ENCODE assay signal across 20 cellular contexts in genomic region chr3:3189961-3190360, GRCh38. TPM values are rescaled to one million over a fixed set of nuclear protein-coding genes. Genes with fewer than 3 reads are reported as not detected.
A peak's percentile ranks its signal among the peaks of the same experiment; 100 is the strongest.
DNase-seq lines count a peak whose midpoint lies in the region; ATAC-seq, FAIRE-seq and TF ChIP-seq lines count a peak whose summit lies in the region.
"Had no signal": no experiment of that assay in that cellular context is flagged by ENCODE, and none has a peak within 500 bp of the region (broad histone marks: within the 10 kb centered on the region; RNA-seq: fewer than 3 reads in every experiment).

No MANE protein-coding gene starts in this region.

- H3K4me1 Mint-ChIP-seq in CD8-positive, alpha-beta memory T cell = peaks cover 36 to 50% (median 42%) of the 10 kb centered on the region in 3 donors
- peaks cover 47 to 49% (median 49%) of the 10 kb centered on the region in 3 donors for H3K4me1 Mint-ChIP-seq in T-cell
- no peaks in the 10 kb centered on the region for H3K4me1 Mint-ChIP-seq in endothelial cell (ENCODE audit: unreplicated experiment)
- peaks cover 20 to 43% (median 42%) of the 10 kb centered on the region in 4 donors for H3K4me1 Mint-ChIP-seq in naive thymus-derived CD8-positive, alpha-beta T cell

- no peaks in the 10 kb centered on the region for H3K36me3 ChIP-seq in CD8-positive, alpha-beta memory T cell (ENCODE audit: insufficient read depth, low read length)
- H3K36me3 ChIP-seq in right lobe of liver = no peaks in the 10 kb centered on the region
- H3K36me3 ChIP-seq in small intestine (ENCODE audit: control insufficient read depth in 2 of 2, insufficient read depth in 2 of 2, low read length in 2 of 2) = no peaks in the 10 kb centered on the region

- peaks cover 37% of the 10 kb centered on the region for H3K4me1 ChIP-seq in CD8-positive, alpha-beta memory T cell (ENCODE audit: insufficient read depth, low read length)
- H3K4me1 ChIP-seq in right lobe of liver = no peaks in the 10 kb centered on the region
- H3K4me1 ChIP-seq in small intestine (ENCODE audit: control insufficient read depth in 2 of 2, insufficient read depth in 1 of 2, low read depth in 1 of 2, low read length in 1 of 2) = no peaks in the 10 kb centered on the region

- peak overlapping the region in 7 of 8 donors; percentile 1 to 81 (median 48) for H3K27ac Mint-ChIP-seq in CD8-positive, alpha-beta memory T cell
- H3K27ac Mint-ChIP-seq in T-cell = peak overlapping the region; percentile 89 to 91
- H3K27ac Mint-ChIP-seq in endothelial cell (ENCODE audit: unreplicated experiment) = no peak overlapping the region
- H3K27ac Mint-ChIP-seq in naive thymus-derived CD8-positive, alpha-beta T cell = peak overlapping the region in 8 of 10 donors; percentile 10 to 86 (median 69)

- peak overlapping the region in 1 of 7 donors; percentile 15 for H3K4me3 Mint-ChIP-seq in CD8-positive, alpha-beta memory T cell
- H3K4me3 Mint-ChIP-seq in T-cell = peak overlapping the region in 1 of 3 donors; percentile 23
- peak overlapping the region; percentile 15 for H3K4me3 Mint-ChIP-seq in endothelial cell (ENCODE audit: unreplicated experiment)
- peak overlapping the region in 1 of 10 donors; percentile 22 for H3K4me3 Mint-ChIP-seq in naive thymus-derived CD8-positive, alpha-beta T cell
- H3K4me3 Mint-ChIP-seq: CD4-positive, CD25-positive, alpha-beta regulatory T cell had no signal

- H3K4me3 ChIP-seq in CD8-positive, alpha-beta memory T cell (ENCODE audit: low read length) = no peak overlapping the region
- H3K4me3 ChIP-seq in right lobe of liver (no peak overlapping the region), small intestine (ENCODE audit: low read depth in 1 of 2, low read length in 2 of 2) (no peak overlapping the region)

- CTCF ChIA-PET in CD8-positive, alpha-beta memory T cell (lab: Charles Lee) = interaction anchor here (1.0 to 1.9 kb wide), 3 partner anchors 8 to 12 kb away, joined by 3 to 4 read pairs (median 3); partner anchors contain the start of gene CRBN
- CTCF ChIA-PET in T-cell (lab: Charles Lee) = interaction anchor here in 1 of 2 donors (0.6 kb wide), 1 partner anchor 432 kb away, joined by 3 read pairs; no protein-coding TSS in a partner anchor

- no peak for FAIRE-seq in small intestine (lab: Jason Lieb, UNC)
- FAIRE-seq: GM18507, GM19239, H54 had no signal

- H3K9me3 Mint-ChIP-seq in CD8-positive, alpha-beta memory T cell = peaks cover 9 to 17% (median 13%) of the 10 kb centered on the region in 5 donors
- H3K9me3 Mint-ChIP-seq in T-cell (peaks cover 11 to 15% (median 15%) of the 10 kb centered on the region in 3 donors), endothelial cell (ENCODE audit: unreplicated experiment) (peaks cover 11% of the 10 kb centered on the region)
- peaks cover 0 to 23% (median 14%) of the 10 kb centered on the region in 9 donors for H3K9me3 Mint-ChIP-seq in naive thymus-derived CD8-positive, alpha-beta T cell

- no peak overlapping the region for H3K27ac ChIP-seq in CD8-positive, alpha-beta memory T cell (ENCODE audit: low read depth, low read length)
- H3K27ac ChIP-seq in right lobe of liver (no peak overlapping the region), small intestine (ENCODE audit: low read depth in 1 of 2, low read length in 1 of 2) (no peak overlapping the region)

- no peak for DNase-seq in CD8-positive, alpha-beta memory T cell
- DNase-seq in T-cell (no peak), endothelial cell (ENCODE audit: low spot score) (no peak), right lobe of liver (no peak), small intestine (no peak), NCI-H1694 (lab: John Stamatoyannopoulos, UW) (no peak)
- DNase-seq in naive thymus-derived CD8-positive, alpha-beta T cell = no peak
- DNase-seq: CD4-positive, CD25-positive, alpha-beta regulatory T cell; GDM1; MM.1S; NCI-H1092; NCI-H1436; NCI-H1930; NCI-H69; SIG-M5; SK-N-SH had no signal

- H3K27me3 Mint-ChIP-seq in CD8-positive, alpha-beta memory T cell = peaks cover 0 to 6% of the 10 kb centered on the region in 2 donors
- H3K27me3 Mint-ChIP-seq in T-cell = no peaks in the 10 kb centered on the region
- H3K27me3 Mint-ChIP-seq in endothelial cell (ENCODE audit: unreplicated experiment) = no peaks in the 10 kb centered on the region
- H3K27me3 Mint-ChIP-seq in naive thymus-derived CD8-positive, alpha-beta T cell = no peaks in the 10 kb centered on the region

- peaks cover 0 to 21% (median 4%) of the 10 kb centered on the region in 3 donors for H3K36me3 Mint-ChIP-seq in CD8-positive, alpha-beta memory T cell
- H3K36me3 Mint-ChIP-seq in T-cell = peaks cover 8% of the 10 kb centered on the region
- H3K36me3 Mint-ChIP-seq in endothelial cell (ENCODE audit: low read depth, unreplicated experiment) = no peaks in the 10 kb centered on the region
- H3K36me3 Mint-ChIP-seq in naive thymus-derived CD8-positive, alpha-beta T cell = peaks cover 0 to 18% (median 5%) of the 10 kb centered on the region in 3 donors
- H3K36me3 Mint-ChIP-seq: CD4-positive, CD25-positive, alpha-beta regulatory T cell had no signal

- POLR2A ChIA-PET in CD8-positive, alpha-beta memory T cell (lab: Charles Lee) = no interaction called here
- POLR2A ChIA-PET in T-cell (lab: Charles Lee) = interaction anchor here in 1 of 2 donors (0.9 kb wide), 1 partner anchor 13 kb away, joined by 3 read pairs; no protein-coding TSS in a partner anchor
- POLR2A ChIA-PET in naive thymus-derived CD8-positive, alpha-beta T cell (lab: Charles Lee) = interaction anchor here (1.2 to 3.4 kb wide), 2 partner anchors 11 to 56 kb away, joined by 3 to 21 read pairs; partner anchors contain the start of gene CRBN

- intact Hi-C loops in right lobe of liver (cut with DNase I) = no loop called here

- TF ChIP-seq POLR2A in right lobe of liver (IDR thresholded peaks at IDR 0.05) = no peak

- whole genome bisulfite sequencing in right lobe of liver (ENCODE audit: insufficient coverage, low coverage, low lambda C conversion rate, missing lambda C conversion rate) = 58% methylated on average over 1 of the region's 1 CpG
- WGBS in small intestine, 3 donors = 55 to 71% (median 64%) methylated on average over 1 of the region's 1 CpG

- ATAC-seq in T-cell (replicated peaks in 1 of 4) = no peak
- ATAC-seq in naive thymus-derived CD8-positive, alpha-beta T cell = no peak
- ATAC-seq in right lobe of liver = no peak
- ATAC-seq: Panc1 had no signal

- no peaks in the 10 kb centered on the region for H3K27me3 ChIP-seq in CD8-positive, alpha-beta memory T cell (ENCODE audit: insufficient read depth, low read length, poor library complexity, severe bottlenecking)
- H3K27me3 ChIP-seq in right lobe of liver = no peaks in the 10 kb centered on the region
- H3K27me3 ChIP-seq in small intestine (ENCODE audit: control insufficient read depth in 2 of 2, insufficient read depth in 2 of 2, low read length in 2 of 2) = no peaks in the 10 kb centered on the region

- peaks cover 7% of the 10 kb centered on the region for H3K9me3 ChIP-seq in CD8-positive, alpha-beta memory T cell (ENCODE audit: low read length)
- H3K9me3 ChIP-seq in right lobe of liver (peaks cover 0 to 3% (median 0%) of the 10 kb centered on the region in 4 donors), small intestine (ENCODE audit: control insufficient read depth, low read depth) (no peaks in the 10 kb centered on the region)
- H3K9me3 ChIP-seq: SK-N-SH had no signal

- TF ChIP-seq CTCF in endothelial cell (IDR thresholded peaks at IDR 0.05; ENCODE audit: unreplicated experiment) = no peak
- TF ChIP-seq CTCF in right lobe of liver (IDR thresholded peaks at IDR 0.05) = no peak

RNA-seq across cellular contexts. Expression of gene CRBN, which starts 10.5 kb away (rescaled TPM):
- 10 to 100 TPM; 41.7 to 47.8 TPM for total RNA-seq in CD8-positive, alpha-beta memory T cell
- 156 TPM for polyA plus RNA-seq in CD8-positive, alpha-beta memory T cell
- total RNA-seq in T-cell (100 to 1,000 TPM; 104 to 150 (median 117) TPM), endothelial cell (ENCODE audit: unreplicated experiment) (47.8 TPM), right lobe of liver (10 to 100 TPM; 21.7 to 32.3 (median 24.1) TPM)
- total RNA-seq in naive thymus-derived CD8-positive, alpha-beta T cell = 100 to 1,000 TPM; 158 to 164 TPM
- 100 to 1,000 TPM; 149 to 194 (median 172) TPM for polyA plus RNA-seq in naive thymus-derived CD8-positive, alpha-beta T cell
- polyA plus RNA-seq in small intestine = 10 to 100 TPM; 26.6 to 33.8 (median 32.4) TPM
